ENCODE assay signal across 33 cellular contexts in the genomic region with DNA sequence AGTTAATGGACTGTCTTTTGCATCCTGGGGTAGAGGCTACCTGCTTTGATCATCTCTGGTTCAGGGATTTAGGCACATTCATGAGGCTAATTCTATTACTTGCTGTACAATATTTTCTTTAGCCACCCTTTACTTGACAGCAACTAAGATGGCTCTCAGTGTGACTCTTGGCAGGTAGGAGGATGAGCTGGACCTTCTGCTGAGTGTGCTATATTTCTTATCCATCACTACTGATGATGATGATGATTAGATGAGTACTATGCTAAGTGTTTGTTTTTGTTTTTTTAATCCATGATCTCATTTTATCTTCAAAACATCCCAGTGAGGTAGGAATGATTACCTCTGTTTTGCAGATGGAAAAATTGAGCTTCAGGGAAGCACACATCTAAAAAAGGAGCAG.
"Had no signal": no experiment of that assay in that cellular context is flagged by ENCODE, and none has a peak within 500 bp of the region (broad histone marks: within the 10 kb centered on the region; RNA-seq: fewer than 3 reads in every experiment).

No MANE protein-coding gene starts in this region.

- H3K27ac ChIP-seq: adrenal gland, ascending aorta, body of pancreas, brain microvascular endothelial cell, breast epithelium, cardiac muscle cell had no signal

- H3K4me1 ChIP-seq: adrenal gland, ascending aorta, body of pancreas, breast epithelium had no signal

- H3K36me3 ChIP-seq: adrenal gland, ascending aorta, brain microvascular endothelial cell, breast epithelium, cardiac muscle cell had no signal

- FAIRE-seq: astrocyte, bronchial epithelial cell had no signal

- H3K4me3 ChIP-seq: adrenal gland, ascending aorta, body of pancreas, breast epithelium, cardiac muscle cell had no signal

- H3K27me3 ChIP-seq: ascending aorta, body of pancreas, brain microvascular endothelial cell had no signal

- ATAC-seq: activated naive CD4-positive, alpha-beta T cell treated with anti-CD3 and anti-CD28 coated beads, Interleukin-2, amount 50 U/mL, for 72 hours; activated naive CD8-positive, alpha-beta T cell treated with anti-CD3 and anti-CD28 coated beads, Interleukin-2, amount 50 U/mL, for 24 hours; activated T-cell treated with anti-CD3 and anti-CD28 coated beads, Interleukin-2, amount 50 U/mL, for 4 hours; activated T-cell treated with anti-CD3 and anti-CD28 coated beads, Interleukin-2, amount 50 U/mL, for 72 hours; activated T-helper 17 cell treated with anti-CD3 and anti-CD28 coated beads, Interleukin-2, amount 50 U/mL, for 72 hours; body of pancreas had no signal

- DNase-seq: activated effector memory CD4-positive, alpha-beta T cell treated with anti-CD3 and anti-CD28 coated beads, Interleukin-2, amount 50 U/mL, for 16 hours; activated effector memory CD4-positive, alpha-beta T cell treated with Interleukin-2 at 50 U/mL for 16 hours; activated gamma-delta T cell; activated gamma-delta T cell treated with Interleukin-2 at 50 U/mL for 16 hours; activated naive CD4-positive, alpha-beta T cell; activated naive CD4-positive, alpha-beta T cell treated with anti-CD3 and anti-CD28 coated beads for 36 hours; activated naive CD4-positive, alpha-beta T cell treated with anti-CD3 and anti-CD28 coated beads, Interleukin-2, amount 10 ng/mL, durations not matched to agents 7 days and 5 days; activated naive CD4-positive, alpha-beta T cell treated with anti-CD3 and anti-CD28 coated beads, Interleukin-2, amount 50 U/mL, for 16 hours; activated naive CD4-positive, alpha-beta T cell treated with Interleukin-2 at 50 U/mL for 16 hours; activated naive CD8-positive, alpha-beta T cell treated with anti-CD3 and anti-CD28 coated beads for 36 hours; activated naive CD8-positive, alpha-beta T cell treated with anti-CD3 and anti-CD28 coated beads, Interleukin-2, amount 10 ng/mL, durations not matched to agents 7 days and 5 days; activated naive CD8-positive, alpha-beta T cell treated with anti-CD3 and anti-CD28 coated beads, Interleukin-2, amount 50 U/mL, for 24 hours; activated T-cell treated with anti-CD3 and anti-CD28 coated beads, Interleukin-2, amount 50 U/mL, for 1 hour; activated T-cell treated with anti-CD3 and anti-CD28 coated beads, Interleukin-2, amount 50 U/mL, for 24 hours; activated T-cell treated with anti-CD3 and anti-CD28 coated beads, Interleukin-2, amount 50 U/mL, for 4 hours; activated T-cell treated with anti-CD3 and anti-CD28 coated beads, Interleukin-2, amount 50 U/mL, for 48 hours; activated T-cell treated with anti-CD3 and anti-CD28 coated beads, Interleukin-2, amount 50 U/mL, for 72 hours; adrenal gland; amniotic stem cell; anterior cingulate cortex; aorta; body of pancreas; brain microvascular endothelial cell; caudate nucleus; central memory CD4-positive, alpha-beta T cell; cerebellar nuclear complex had no signal

- H3K9me3 ChIP-seq: body of pancreas had no signal
